17 cellular contexts compared by ENCODE assay signal in genomic region chr11:71495286-71496090, GRCh38. TPM values are rescaled to one million over a fixed set of nuclear protein-coding genes. Genes with fewer than 3 reads are reported as not detected.
"Had no signal": no experiment of that assay in that cellular context is flagged by ENCODE, and none has a peak within 500 bp of the region (broad histone marks: within the 10 kb centered on the region; RNA-seq: fewer than 3 reads in every experiment).

No MANE protein-coding gene starts in this region.

- H3K4me3 Mint-ChIP-seq: activated CD8-positive, alpha-beta T cell treated with anti-CD3 and anti-CD28 coated beads, Interleukin-2, amount 10 ng/mL, durations not matched to agents 7 days and 5 days; natural killer cell had no signal

- H3K4me1 Mint-ChIP-seq: natural killer cell had no signal

- H3K27ac ChIP-seq: esophagus squamous epithelium, psoas muscle, right lobe of liver, thoracic aorta, uterus had no signal

- H3K9me3 ChIP-seq: esophagus squamous epithelium, psoas muscle, right lobe of liver, thoracic aorta, uterus had no signal

- H3K36me3 ChIP-seq: uterus had no signal

- H3K27ac Mint-ChIP-seq: activated CD8-positive, alpha-beta T cell treated with anti-CD3 and anti-CD28 coated beads, Interleukin-2, amount 10 ng/mL, durations not matched to agents 7 days and 5 days; activated naive CD4-positive, alpha-beta T cell treated with anti-CD3 and anti-CD28 coated beads, Interleukin-2, amount 50 U/mL, for 72 hours had no signal

- H3K27me3 ChIP-seq: esophagus squamous epithelium, right lobe of liver, uterus had no signal

- H3K4me3 ChIP-seq: esophagus squamous epithelium, psoas muscle, right lobe of liver, thoracic aorta, uterus had no signal

- DNase-seq: activated CD4-positive, alpha-beta T cell treated with anti-CD3 and anti-CD28 coated beads for 1 hour; activated CD8-positive, alpha-beta T cell treated with anti-CD3 and anti-CD28 coated beads, Interleukin-2, amount 10 ng/mL, durations not matched to agents 7 days and 5 days; activated effector memory CD4-positive, alpha-beta T cell treated with anti-CD3 and anti-CD28 coated beads, Interleukin-2, amount 50 U/mL, for 16 hours; esophagus squamous epithelium; foreskin fibroblast; left colon; natural killer cell; occipital lobe; psoas muscle; stimulated activated CD4-positive, alpha-beta T cell treated with anti-CD3 and anti-CD28 coated beads, Interleukin-12 subunit alpha, Interleukin-12 subunit beta, amount 100 ng/mL, for 4 hours; stimulated activated naive CD4-positive, alpha-beta T cell treated with Interleukin-2 at 50 U/mL for 16 hours; T1000; uterus had no signal

- H3K4me1 ChIP-seq: esophagus squamous epithelium, uterus had no signal

- ATAC-seq: activated CD8-positive, alpha-beta T cell treated with anti-CD3 and anti-CD28 coated beads, Interleukin-2, amount 10 ng/mL, durations not matched to agents 7 days and 5 days; activated naive CD4-positive, alpha-beta T cell treated with anti-CD3 and anti-CD28 coated beads, Interleukin-2, amount 50 U/mL, for 72 hours; left colon; natural killer cell; psoas muscle; right lobe of liver had no signal

- H3K9me3 Mint-ChIP-seq: activated naive CD4-positive, alpha-beta T cell treated with anti-CD3 and anti-CD28 coated beads, Interleukin-2, amount 50 U/mL, for 72 hours; natural killer cell had no signal

RNA-seq across cellular contexts. Expression of gene KRTAP5-7, which starts 31.6 kb away (rescaled TPM):
- total RNA-seq: activated CD8-positive, alpha-beta T cell treated with anti-CD3 and anti-CD28 coated beads, Interleukin-2, amount 10 ng/mL, durations not matched to agents 7 days and 5 days; activated naive CD4-positive, alpha-beta T cell treated with anti-CD3 and anti-CD28 coated beads, Interleukin-2, amount 50 U/mL, for 72 hours; mucosa of gallbladder; occipital lobe; psoas muscle; thoracic aorta had no signal

RNA-seq across cellular contexts. Expression of gene KRTAP5-8, which starts 42.3 kb away (rescaled TPM):
- total RNA-seq: activated naive CD4-positive, alpha-beta T cell treated with anti-CD3 and anti-CD28 coated beads, Interleukin-2, amount 50 U/mL, for 72 hours; mucosa of gallbladder; natural killer cell; psoas muscle had no signal
- polyA plus RNA-seq: psoas muscle had no signal

RNA-seq across cellular contexts. Expression of gene KRTAP5-9, which starts 52.7 kb away (rescaled TPM):
- total RNA-seq: activated CD8-positive, alpha-beta T cell treated with anti-CD3 and anti-CD28 coated beads, Interleukin-2, amount 10 ng/mL, durations not matched to agents 7 days and 5 days; activated naive CD4-positive, alpha-beta T cell treated with anti-CD3 and anti-CD28 coated beads, Interleukin-2, amount 50 U/mL, for 72 hours; esophagus squamous epithelium; occipital lobe; psoas muscle; thoracic aorta; uterus had no signal
